In the genomic region with DNA sequence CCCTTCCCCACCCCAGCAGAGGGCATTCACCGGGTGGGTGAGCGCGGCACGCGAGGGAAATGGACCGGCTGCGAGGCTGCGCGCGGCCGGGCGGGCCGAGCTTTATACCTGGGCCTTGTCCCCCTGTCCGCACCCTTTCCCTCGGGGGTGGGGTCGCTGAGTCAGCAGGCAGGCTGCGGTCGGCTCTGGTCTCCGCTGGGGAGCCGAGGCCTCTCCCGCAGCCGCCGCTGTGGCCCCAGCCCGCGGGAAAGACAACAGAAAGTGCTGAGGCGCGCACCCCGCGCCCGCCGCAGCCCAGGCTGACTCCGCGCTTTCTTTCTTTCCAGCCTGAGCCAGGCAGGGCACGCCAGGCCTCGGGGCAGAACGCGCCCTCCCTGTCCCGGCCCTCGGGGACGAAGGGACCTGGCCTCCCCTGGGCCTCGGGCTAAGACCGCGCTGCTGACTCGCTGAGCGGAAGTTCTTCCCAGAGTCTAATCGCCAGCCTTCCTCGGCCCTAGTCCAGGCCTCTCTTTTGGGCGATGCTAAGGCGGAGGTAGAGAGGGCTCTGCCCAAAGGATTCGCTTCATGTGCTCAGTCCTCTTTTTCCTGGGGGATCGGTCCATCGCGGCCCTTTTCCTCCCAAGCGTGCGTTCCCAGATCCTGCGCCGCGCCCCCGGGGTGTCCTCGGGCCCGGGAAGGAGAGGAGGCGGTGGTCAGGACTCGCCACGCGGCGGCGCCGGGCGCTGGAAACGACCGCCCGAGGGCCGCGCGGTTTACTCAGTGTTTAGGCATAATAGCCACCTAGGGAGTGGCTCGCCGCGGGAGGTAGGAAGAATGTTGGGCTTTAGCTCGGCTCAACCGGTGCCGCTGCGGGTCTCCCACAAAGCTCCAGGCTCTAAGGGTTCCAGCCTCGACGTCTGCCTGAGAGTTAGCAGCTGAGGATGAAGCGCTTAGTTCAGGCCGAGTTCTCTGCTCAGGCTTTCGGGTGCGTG, we compare ENCODE assay signal across 8 cellular contexts. TPM values are rescaled to one million over a fixed set of nuclear protein-coding genes. Genes with fewer than 3 reads are reported as not detected.
DNase-seq lines count a peak whose midpoint lies in the region; TF ChIP-seq lines count a peak whose summit lies in the region.

A gene with protein sequence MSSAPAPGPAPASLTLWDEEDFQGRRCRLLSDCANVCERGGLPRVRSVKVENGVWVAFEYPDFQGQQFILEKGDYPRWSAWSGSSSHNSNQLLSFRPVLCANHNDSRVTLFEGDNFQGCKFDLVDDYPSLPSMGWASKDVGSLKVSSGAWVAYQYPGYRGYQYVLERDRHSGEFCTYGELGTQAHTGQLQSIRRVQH (minus strand): TSS at position 78 of the 971 bp plus-strand sequence. CDS start 246 bp downstream, outside the sequence.

- H3K4me1 ChIP-seq in HEK293 (ENCODE audit: control insufficient read depth, insufficient read depth, low read length) (no peaks in the 10 kb centered on the region), muscle layer of colon (ENCODE audit: insufficient read depth, low read length) (peaks cover 24% of the 10 kb centered on the region)

- peak; percentile 11; the same call in 1 of the 2 replicates for TF ChIP-seq CTCF in AG04450 (IDR thresholded peaks at IDR 0.05; ENCODE audit: low read depth, low read length)
- no peak for TF ChIP-seq CTCF in HEK293 (tag by site-specific recombination; IDR thresholded peaks at IDR 0.05)
- TF ChIP-seq CTCF in MCF 10A (IDR thresholded peaks at IDR 0.05; ENCODE audit: unreplicated experiment): no peak

- H3K9me3 ChIP-seq in AG04450 (ENCODE audit: control insufficient read depth, insufficient read depth, low read length) (no peaks in the 10 kb centered on the region; the same call in 1 of the 2 replicates), HEK293 (ENCODE audit: control insufficient read depth, insufficient read depth, low read depth, low read length) (no peaks in the 10 kb centered on the region), muscle layer of colon (ENCODE audit: low read length) (no peaks in the 10 kb centered on the region)

- POLR2A ChIA-PET in AG04450 (lab: Yijun Ruan, JAX) (no interaction called here), HEK293 (lab: Yijun Ruan, JAX) (no interaction called here), MCF 10A (lab: Yijun Ruan, JAX) (interaction anchor here (0.5 kb wide), 1 partner anchor 37 kb away, joined by 3 read pairs; no protein-coding TSS in a partner anchor)

- H3K27ac ChIP-seq in AG04450 (ENCODE audit: low read depth, low read length): no peak within 1 kb of the TSS
- no peak within 1 kb of the TSS for H3K27ac ChIP-seq in HEK293 (ENCODE audit: extremely low read depth, low read depth, low read length)
- H3K27ac ChIP-seq in muscle layer of colon (ENCODE audit: low read depth, low read length): no peak within 1 kb of the TSS

- peak within 1 kb of the TSS; percentile 36 for H3K4me3 Mint-ChIP-seq in MCF 10A (ENCODE audit: unreplicated experiment)

- no TSS peak for BruUV-seq in MCF 10A (replicated peaks; lab: Mats Ljungman, UMichigan)

- no peak within 1 kb of the TSS for H3K9ac ChIP-seq in muscle layer of colon (ENCODE audit: low read length)

- H3K27me3 ChIP-seq in AG04450 (ENCODE audit: control insufficient read depth, insufficient read depth, low read length) (peaks cover 83% of the 10 kb centered on the region), muscle layer of colon (ENCODE audit: control insufficient read depth in 1 of 2, insufficient read depth in 2 of 2, low read length in 2 of 2) (peaks cover 69 to 84% of the 10 kb centered on the region in 2 donors)

- no peaks in the 10 kb centered on the region for H3K36me3 Mint-ChIP-seq in MCF 10A (ENCODE audit: insufficient read depth, unreplicated experiment)

- intact Hi-C loops in MCF 10A (cut with micrococcal nuclease): no loop called here

- H3K27ac Mint-ChIP-seq in MCF 10A (ENCODE audit: low read depth, unreplicated experiment): no peak within 1 kb of the TSS

- peaks cover 7% of the 10 kb centered on the region for H3K4me1 Mint-ChIP-seq in MCF 10A (ENCODE audit: insufficient read depth, unreplicated experiment)

- peak within 1 kb of the TSS; percentile 34 for H3K4me3 ChIP-seq in AG04450 (ENCODE audit: low read depth, low read length)
- H3K4me3 ChIP-seq in HEK293 (ENCODE audit: low read depth, low read length): no peak within 1 kb of the TSS
- peak within 1 kb of the TSS; percentile 35 to 50 for H3K4me3 ChIP-seq in muscle layer of colon (ENCODE audit: low read depth in 1 of 2, low read length in 2 of 2)

- CTCF ChIA-PET in AG04450 (lab: Charles Lee): interaction anchor here (0.6 to 1.9 kb wide), 6 partner anchors 12 to 218 kb away, joined by 3 to 17 read pairs (median 4); no protein-coding TSS in a partner anchor
- CTCF ChIA-PET in HEK293 (lab: Yijun Ruan, JAX): interaction anchor here (0.6 to 2.8 kb wide), 11 partner anchors 9 to 163 kb away, joined by 3 to 29 read pairs (median 6); no protein-coding TSS in a partner anchor
- CTCF ChIA-PET in MCF 10A (lab: Yijun Ruan, JAX): interaction anchor here (0.6 to 4.8 kb wide), 17 partner anchors 12 to 400 kb away, joined by 3 to 23 read pairs (median 6); no protein-coding TSS in a partner anchor

- DNase-seq in AG04450 (ENCODE audit: low read depth, low spot score) (no peak), MCF 10A (ENCODE audit: unreplicated experiment) (peak; percentile 24), hepatic stellate cell (ENCODE audit: low spot score) (no peak), nucleus accumbens (lab: John Stamatoyannopoulos, UW) (no peak), NK-92 (lab: John Stamatoyannopoulos, UW; ENCODE audit: unreplicated experiment) (no peak), AML-193 (lab: John Stamatoyannopoulos, UW) (no peak)

- peaks cover 37% of the 10 kb centered on the region for H3K27me3 Mint-ChIP-seq in MCF 10A (ENCODE audit: insufficient read depth, unreplicated experiment)

- H3K9me3 Mint-ChIP-seq in MCF 10A (ENCODE audit: unreplicated experiment): no peaks in the 10 kb centered on the region

- H3K36me3 ChIP-seq in HEK293 (ENCODE audit: control insufficient read depth in 2 of 2, insufficient read depth in 1 of 2, low read length in 2 of 2): no peaks in the 10 kb centered on the region
- no peaks in the 10 kb centered on the region for H3K36me3 ChIP-seq in muscle layer of colon (ENCODE audit: insufficient read depth, low read length)

TF ChIP-seq in HEK293, 187 proteins besides CTCF, POLR2A, EP300 and RAD21 (continues in another document):
- TF ChIP-seq ZNF292 (tag by site-specific recombination; IDR thresholded peaks at IDR 0.05; ENCODE audit: borderline replicate concordance, low read depth) (no peak), ZNF2 (tag by site-specific recombination; IDR thresholded peaks at IDR 0.05) (no peak), ZFP69B (tag by site-specific recombination; IDR thresholded peaks at IDR 0.05) (no peak), ZNF600 (tag by site-specific recombination; IDR thresholded peaks at IDR 0.05) (no peak), GFI1B (tag by site-specific recombination; IDR thresholded peaks at IDR 0.05) (no peak), ZNF169 (tag by site-specific recombination; IDR thresholded peaks at IDR 0.05) (no peak), ZNF629 (tag by site-specific recombination; IDR thresholded peaks at IDR 0.05) (no peak), SP7 (tag by site-specific recombination; IDR thresholded peaks at IDR 0.05) (no peak), ZNF561 (tag by site-specific recombination; IDR thresholded peaks at IDR 0.05; ENCODE audit: borderline replicate concordance) (no peak), ZNF10 (tag by site-specific recombination; IDR thresholded peaks at IDR 0.05) (no peak)
- TF ChIP-seq, protein P1, sequence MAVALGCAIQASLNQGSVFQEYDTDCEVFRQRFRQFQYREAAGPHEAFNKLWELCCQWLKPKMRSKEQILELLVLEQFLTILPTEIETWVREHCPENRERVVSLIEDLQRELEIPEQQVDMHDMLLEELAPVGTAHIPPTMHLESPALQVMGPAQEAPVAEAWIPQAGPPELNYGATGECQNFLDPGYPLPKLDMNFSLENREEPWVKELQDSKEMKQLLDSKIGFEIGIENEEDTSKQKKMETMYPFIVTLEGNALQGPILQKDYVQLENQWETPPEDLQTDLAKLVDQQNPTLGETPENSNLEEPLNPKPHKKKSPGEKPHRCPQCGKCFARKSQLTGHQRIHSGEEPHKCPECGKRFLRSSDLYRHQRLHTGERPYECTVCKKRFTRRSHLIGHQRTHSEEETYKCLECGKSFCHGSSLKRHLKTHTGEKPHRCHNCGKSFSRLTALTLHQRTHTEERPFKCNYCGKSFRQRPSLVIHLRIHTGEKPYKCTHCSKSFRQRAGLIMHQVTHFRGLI (tag by site-specific recombination; IDR thresholded peaks at IDR 0.05): peak; percentile 72
- TF ChIP-seq, protein P2, sequence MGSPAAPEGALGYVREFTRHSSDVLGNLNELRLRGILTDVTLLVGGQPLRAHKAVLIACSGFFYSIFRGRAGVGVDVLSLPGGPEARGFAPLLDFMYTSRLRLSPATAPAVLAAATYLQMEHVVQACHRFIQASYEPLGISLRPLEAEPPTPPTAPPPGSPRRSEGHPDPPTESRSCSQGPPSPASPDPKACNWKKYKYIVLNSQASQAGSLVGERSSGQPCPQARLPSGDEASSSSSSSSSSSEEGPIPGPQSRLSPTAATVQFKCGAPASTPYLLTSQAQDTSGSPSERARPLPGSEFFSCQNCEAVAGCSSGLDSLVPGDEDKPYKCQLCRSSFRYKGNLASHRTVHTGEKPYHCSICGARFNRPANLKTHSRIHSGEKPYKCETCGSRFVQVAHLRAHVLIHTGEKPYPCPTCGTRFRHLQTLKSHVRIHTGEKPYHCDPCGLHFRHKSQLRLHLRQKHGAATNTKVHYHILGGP (tag by site-specific recombination; IDR thresholded peaks at IDR 0.05): no peak
- TF ChIP-seq, protein P3, sequence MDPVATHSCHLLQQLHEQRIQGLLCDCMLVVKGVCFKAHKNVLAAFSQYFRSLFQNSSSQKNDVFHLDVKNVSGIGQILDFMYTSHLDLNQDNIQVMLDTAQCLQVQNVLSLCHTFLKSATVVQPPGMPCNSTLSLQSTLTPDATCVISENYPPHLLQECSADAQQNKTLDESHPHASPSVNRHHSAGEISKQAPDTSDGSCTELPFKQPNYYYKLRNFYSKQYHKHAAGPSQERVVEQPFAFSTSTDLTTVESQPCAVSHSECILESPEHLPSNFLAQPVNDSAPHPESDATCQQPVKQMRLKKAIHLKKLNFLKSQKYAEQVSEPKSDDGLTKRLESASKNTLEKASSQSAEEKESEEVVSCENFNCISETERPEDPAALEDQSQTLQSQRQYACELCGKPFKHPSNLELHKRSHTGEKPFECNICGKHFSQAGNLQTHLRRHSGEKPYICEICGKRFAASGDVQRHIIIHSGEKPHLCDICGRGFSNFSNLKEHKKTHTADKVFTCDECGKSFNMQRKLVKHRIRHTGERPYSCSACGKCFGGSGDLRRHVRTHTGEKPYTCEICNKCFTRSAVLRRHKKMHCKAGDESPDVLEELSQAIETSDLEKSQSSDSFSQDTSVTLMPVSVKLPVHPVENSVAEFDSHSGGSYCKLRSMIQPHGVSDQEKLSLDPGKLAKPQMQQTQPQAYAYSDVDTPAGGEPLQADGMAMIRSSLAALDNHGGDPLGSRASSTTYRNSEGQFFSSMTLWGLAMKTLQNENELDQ (tag by site-specific recombination; IDR thresholded peaks at IDR 0.05; ENCODE audit: low read depth): no peak

RNA-seq across cellular contexts. Expression of the gene that starts here (rescaled TPM):
- polyA plus RNA-seq in AG04450 (2011; rRNA removed): 0.19 TPM in 1 of 2 replicates, not detected in the other
- polyA minus RNA-seq in AG04450 (2011; rRNA and poly(A)+ RNA removed): not detected in 2 replicates
- not detected in 2 replicates for total RNA-seq in MCF 10A (2022)

Comparison
In these comparisons a context has a peak if more than half of its experiments do, and no peak if none do; other contexts are left out.
1. Peak in DNase-seq in MCF 10A; RNA of the gene not detected or under 1 TPM.